Comparison of ENCODE assay signal across 8 cellular contexts in genomic region chr6:27517928-27518787, GRCh38. TPM values are rescaled to one million over a fixed set of nuclear protein-coding genes. Genes with fewer than 3 reads are reported as not detected.
DNase-seq lines count a peak whose midpoint lies in the region; ATAC-seq and TF ChIP-seq lines count a peak whose summit lies in the region.

No MANE protein-coding gene starts in this region.

- DNase-seq in NCI-H82 (lab: John Stamatoyannopoulos, UW) (peak; percentile 45), NCI-H82 treated with DMSO at 0.1 percent for 48 hours (lab: John Stamatoyannopoulos, UW; ENCODE audit: unreplicated experiment) (no peak), NCI-H1105 treated with DMSO at 0.1 percent for 48 hours (lab: John Stamatoyannopoulos, UW) (peak; percentile 48), kidney tubule cell (ENCODE audit: low spot score) (peak; percentile 11), thyroid gland (no peak), NCI-H1092 treated with DMSO at 0.1 percent for 48 hours (lab: John Stamatoyannopoulos, UW) (no peak)

- H3K36me3 ChIP-seq in thyroid gland = no peaks in the 10 kb centered on the region

- WGBS in thyroid gland, 2 donors = 54 to 57% methylated on average over 12 of the region's 12 CpGs

- peak overlapping the region in 2 of 3 donors; percentile 55 to 73 for H3K4me3 ChIP-seq in thyroid gland (replicated peaks in 1 of 3)

- no peaks in the 10 kb centered on the region for H3K9me3 ChIP-seq in thyroid gland

- no peak for ATAC-seq in GM18867 (IDR thresholded peaks at IDR 0.05; ENCODE audit: unreplicated experiment)

- TF ChIP-seq CTCF in thyroid gland (IDR thresholded peaks at IDR 0.05) = no peak

- peaks cover 0 to 5% of the 10 kb centered on the region in 2 donors for H3K4me1 ChIP-seq in thyroid gland

- H3K27ac ChIP-seq in angular gyrus (ENCODE audit: low read depth, low read length) (peak overlapping the region; percentile 44), thyroid gland (peak overlapping the region in 2 of 3 donors; percentile 85 to 90)

- intact Hi-C loops in thyroid gland (cut with DNase I) = no loop called here

- TF ChIP-seq POLR2A in thyroid gland (IDR thresholded peaks at IDR 0.05) = no peak

- H3K27me3 ChIP-seq in thyroid gland = peaks cover 3% of the 10 kb centered on the region

RNA-seq across cellular contexts. Expression of gene ZNF184, which starts 45.3 kb away (rescaled TPM):
- 10 to 100 TPM in 3 of 4 donors, 1 to 10 TPM in 1; 7.6 to 12.1 (median 10.9) TPM for total RNA-seq in thyroid gland

Comparison
In these comparisons a context has a peak if more than half of its experiments do, and no peak if none do; other contexts are left out.
1. DNase-seq: peak in NCI-H82 (single experiment), NCI-H1105 treated with DMSO at 0.1 percent for 48 hours (single experiment) and kidney tubule cell (single experiment); none in NCI-H82 treated with DMSO at 0.1 percent for 48 hours (single experiment), thyroid gland (0 of 2) and NCI-H1092 treated with DMSO at 0.1 percent for 48 hours (single experiment).